1 cellular context compared by ENCODE assay signal in the genomic region with DNA sequence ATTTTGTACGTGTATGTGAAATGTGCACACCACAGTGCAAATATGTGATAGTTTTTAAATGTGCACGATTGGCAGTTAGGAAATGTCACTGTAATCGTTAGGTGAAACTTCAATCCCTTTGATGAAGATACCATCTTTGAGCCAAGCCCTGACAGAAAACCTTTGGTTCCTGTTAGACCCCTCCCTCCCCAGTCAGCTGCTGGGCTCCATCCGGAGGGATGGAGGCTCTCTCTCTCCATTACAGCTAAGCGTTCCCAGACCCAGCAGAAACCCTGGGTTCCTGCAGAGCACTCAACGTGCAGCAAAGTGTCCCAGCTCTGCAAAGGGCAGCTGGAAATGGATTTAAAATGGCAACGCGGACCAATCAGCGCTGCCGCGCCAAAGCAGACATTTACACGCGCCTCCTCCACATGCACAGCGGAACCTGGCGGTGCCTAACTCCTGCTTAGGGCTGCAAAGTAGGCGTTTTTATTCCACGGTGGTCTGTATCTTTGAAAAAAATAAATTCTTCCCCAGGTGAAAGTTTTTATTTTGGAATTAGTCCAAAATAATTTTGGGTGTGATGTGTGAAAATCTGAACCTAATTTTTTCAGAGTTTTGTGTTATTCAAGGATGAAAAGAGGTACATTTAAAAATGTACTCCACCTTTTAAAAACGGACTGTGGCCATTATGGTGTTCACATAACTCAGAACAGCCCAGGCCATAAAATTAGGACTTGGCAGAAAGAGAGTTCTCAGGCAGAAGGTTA.
A peak's percentile ranks its signal among the peaks of the same experiment; 100 is the strongest.
TF ChIP-seq lines count a peak whose summit lies in the region.

No MANE protein-coding gene starts in this region.

TF ChIP-seq in HepG2, 621 proteins besides CTCF, POLR2A, EP300 and RAD21 (continued from another document and continues in another):
- TF ChIP-seq, protein P1, sequence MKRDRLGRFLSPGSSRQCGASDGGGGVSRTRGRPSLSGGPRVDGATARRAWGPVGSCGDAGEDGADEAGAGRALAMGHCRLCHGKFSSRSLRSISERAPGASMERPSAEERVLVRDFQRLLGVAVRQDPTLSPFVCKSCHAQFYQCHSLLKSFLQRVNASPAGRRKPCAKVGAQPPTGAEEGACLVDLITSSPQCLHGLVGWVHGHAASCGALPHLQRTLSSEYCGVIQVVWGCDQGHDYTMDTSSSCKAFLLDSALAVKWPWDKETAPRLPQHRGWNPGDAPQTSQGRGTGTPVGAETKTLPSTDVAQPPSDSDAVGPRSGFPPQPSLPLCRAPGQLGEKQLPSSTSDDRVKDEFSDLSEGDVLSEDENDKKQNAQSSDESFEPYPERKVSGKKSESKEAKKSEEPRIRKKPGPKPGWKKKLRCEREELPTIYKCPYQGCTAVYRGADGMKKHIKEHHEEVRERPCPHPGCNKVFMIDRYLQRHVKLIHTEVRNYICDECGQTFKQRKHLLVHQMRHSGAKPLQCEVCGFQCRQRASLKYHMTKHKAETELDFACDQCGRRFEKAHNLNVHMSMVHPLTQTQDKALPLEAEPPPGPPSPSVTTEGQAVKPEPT (CRISPR knock-in tag; IDR thresholded peaks at IDR 0.05; ENCODE audit: low read depth), result peak; percentile 82; the same call in 1 of the 2 replicates
- no peak; the same call in 1 of the 2 replicates for TF ChIP-seq ZC3H13 (CRISPR knock-in tag; IDR thresholded peaks at IDR 0.05)
- TF ChIP-seq ZNF510 (CRISPR knock-in tag; IDR thresholded peaks at IDR 0.05; ENCODE audit: low read depth), result no peak
- TF ChIP-seq ZNF768 (CRISPR knock-in tag; IDR thresholded peaks at IDR 0.05), result peak; percentile 64; the same call in 1 of the 2 replicates
- TF ChIP-seq, protein P2, sequence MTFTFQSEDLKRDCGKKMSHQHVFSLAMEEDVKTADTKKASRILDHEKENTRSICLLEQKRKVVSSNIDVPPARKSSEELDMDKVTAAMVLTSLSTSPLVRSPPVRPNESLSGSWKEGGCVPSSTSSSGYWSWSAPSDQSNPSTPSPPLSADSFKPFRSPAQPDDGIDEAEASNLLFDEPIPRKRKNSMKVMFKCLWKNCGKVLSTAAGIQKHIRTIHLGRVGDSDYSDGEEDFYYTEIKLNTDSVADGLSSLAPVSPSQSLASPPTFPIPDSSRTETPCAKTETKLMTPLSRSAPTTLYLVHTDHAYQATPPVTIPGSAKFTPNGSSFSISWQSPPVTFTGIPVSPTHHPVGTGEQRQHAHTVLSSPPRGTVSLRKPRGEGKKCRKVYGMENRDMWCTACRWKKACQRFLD (CRISPR knock-in tag; IDR thresholded peaks at IDR 0.05; ENCODE audit: borderline replicate concordance), result no peak
- no peak for TF ChIP-seq ZNF607 (CRISPR knock-in tag; IDR thresholded peaks at IDR 0.05; ENCODE audit: borderline replicate concordance)
- TF ChIP-seq RBM22 (optimal IDR thresholded peaks at IDR 0.05; ENCODE audit: low read length), result peak; percentile 70
- TF ChIP-seq, protein P3, sequence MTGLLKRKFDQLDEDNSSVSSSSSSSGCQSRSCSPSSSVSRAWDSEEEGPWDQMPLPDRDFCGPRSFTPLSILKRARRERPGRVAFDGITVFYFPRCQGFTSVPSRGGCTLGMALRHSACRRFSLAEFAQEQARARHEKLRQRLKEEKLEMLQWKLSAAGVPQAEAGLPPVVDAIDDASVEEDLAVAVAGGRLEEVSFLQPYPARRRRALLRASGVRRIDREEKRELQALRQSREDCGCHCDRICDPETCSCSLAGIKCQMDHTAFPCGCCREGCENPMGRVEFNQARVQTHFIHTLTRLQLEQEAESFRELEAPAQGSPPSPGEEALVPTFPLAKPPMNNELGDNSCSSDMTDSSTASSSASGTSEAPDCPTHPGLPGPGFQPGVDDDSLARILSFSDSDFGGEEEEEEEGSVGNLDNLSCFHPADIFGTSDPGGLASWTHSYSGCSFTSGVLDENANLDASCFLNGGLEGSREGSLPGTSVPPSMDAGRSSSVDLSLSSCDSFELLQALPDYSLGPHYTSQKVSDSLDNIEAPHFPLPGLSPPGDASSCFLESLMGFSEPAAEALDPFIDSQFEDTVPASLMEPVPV (CRISPR knock-in tag; IDR thresholded peaks at IDR 0.05), result no peak
- TF ChIP-seq, protein P4, sequence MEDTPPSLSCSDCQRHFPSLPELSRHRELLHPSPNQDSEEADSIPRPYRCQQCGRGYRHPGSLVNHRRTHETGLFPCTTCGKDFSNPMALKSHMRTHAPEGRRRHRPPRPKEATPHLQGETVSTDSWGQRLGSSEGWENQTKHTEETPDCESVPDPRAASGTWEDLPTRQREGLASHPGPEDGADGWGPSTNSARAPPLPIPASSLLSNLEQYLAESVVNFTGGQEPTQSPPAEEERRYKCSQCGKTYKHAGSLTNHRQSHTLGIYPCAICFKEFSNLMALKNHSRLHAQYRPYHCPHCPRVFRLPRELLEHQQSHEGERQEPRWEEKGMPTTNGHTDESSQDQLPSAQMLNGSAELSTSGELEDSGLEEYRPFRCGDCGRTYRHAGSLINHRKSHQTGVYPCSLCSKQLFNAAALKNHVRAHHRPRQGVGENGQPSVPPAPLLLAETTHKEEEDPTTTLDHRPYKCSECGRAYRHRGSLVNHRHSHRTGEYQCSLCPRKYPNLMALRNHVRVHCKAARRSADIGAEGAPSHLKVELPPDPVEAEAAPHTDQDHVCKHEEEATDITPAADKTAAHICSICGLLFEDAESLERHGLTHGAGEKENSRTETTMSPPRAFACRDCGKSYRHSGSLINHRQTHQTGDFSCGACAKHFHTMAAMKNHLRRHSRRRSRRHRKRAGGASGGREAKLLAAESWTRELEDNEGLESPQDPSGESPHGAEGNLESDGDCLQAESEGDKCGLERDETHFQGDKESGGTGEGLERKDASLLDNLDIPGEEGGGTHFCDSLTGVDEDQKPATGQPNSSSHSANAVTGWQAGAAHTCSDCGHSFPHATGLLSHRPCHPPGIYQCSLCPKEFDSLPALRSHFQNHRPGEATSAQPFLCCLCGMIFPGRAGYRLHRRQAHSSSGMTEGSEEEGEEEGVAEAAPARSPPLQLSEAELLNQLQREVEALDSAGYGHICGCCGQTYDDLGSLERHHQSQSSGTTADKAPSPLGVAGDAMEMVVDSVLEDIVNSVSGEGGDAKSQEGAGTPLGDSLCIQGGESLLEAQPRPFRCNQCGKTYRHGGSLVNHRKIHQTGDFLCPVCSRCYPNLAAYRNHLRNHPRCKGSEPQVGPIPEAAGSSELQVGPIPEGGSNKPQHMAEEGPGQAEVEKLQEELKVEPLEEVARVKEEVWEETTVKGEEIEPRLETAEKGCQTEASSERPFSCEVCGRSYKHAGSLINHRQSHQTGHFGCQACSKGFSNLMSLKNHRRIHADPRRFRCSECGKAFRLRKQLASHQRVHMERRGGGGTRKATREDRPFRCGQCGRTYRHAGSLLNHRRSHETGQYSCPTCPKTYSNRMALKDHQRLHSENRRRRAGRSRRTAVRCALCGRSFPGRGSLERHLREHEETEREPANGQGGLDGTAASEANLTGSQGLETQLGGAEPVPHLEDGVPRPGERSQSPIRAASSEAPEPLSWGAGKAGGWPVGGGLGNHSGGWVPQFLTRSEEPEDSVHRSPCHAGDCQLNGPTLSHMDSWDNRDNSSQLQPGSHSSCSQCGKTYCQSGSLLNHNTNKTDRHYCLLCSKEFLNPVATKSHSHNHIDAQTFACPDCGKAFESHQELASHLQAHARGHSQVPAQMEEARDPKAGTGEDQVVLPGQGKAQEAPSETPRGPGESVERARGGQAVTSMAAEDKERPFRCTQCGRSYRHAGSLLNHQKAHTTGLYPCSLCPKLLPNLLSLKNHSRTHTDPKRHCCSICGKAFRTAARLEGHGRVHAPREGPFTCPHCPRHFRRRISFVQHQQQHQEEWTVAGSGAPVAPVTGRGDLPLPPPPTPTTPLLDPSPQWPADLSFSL (CRISPR knock-in tag; IDR thresholded peaks at IDR 0.05), result no peak
- TF ChIP-seq NBN (conservative IDR thresholded peaks at IDR 0.05), result no peak
- no peak for TF ChIP-seq NFKBIZ (CRISPR knock-in tag; IDR thresholded peaks at IDR 0.05)
- TF ChIP-seq, protein P5, sequence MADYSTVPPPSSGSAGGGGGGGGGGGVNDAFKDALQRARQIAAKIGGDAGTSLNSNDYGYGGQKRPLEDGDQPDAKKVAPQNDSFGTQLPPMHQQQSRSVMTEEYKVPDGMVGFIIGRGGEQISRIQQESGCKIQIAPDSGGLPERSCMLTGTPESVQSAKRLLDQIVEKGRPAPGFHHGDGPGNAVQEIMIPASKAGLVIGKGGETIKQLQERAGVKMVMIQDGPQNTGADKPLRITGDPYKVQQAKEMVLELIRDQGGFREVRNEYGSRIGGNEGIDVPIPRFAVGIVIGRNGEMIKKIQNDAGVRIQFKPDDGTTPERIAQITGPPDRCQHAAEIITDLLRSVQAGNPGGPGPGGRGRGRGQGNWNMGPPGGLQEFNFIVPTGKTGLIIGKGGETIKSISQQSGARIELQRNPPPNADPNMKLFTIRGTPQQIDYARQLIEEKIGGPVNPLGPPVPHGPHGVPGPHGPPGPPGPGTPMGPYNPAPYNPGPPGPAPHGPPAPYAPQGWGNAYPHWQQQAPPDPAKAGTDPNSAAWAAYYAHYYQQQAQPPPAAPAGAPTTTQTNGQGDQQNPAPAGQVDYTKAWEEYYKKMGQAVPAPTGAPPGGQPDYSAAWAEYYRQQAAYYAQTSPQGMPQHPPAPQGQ (CRISPR knock-in tag; IDR thresholded peaks at IDR 0.05; ENCODE audit: borderline replicate concordance), result no peak
- no peak for TF ChIP-seq JUND (CRISPR knock-in tag; IDR thresholded peaks at IDR 0.05)
- no peak for TF ChIP-seq ZNF780A (CRISPR knock-in tag; IDR thresholded peaks at IDR 0.05)
- TF ChIP-seq CBX1 (IDR thresholded peaks at IDR 0.05; ENCODE audit: low read depth), result no peak
- TF ChIP-seq ZNF644 (CRISPR knock-in tag; IDR thresholded peaks at IDR 0.05; ENCODE audit: low read depth), result peak; percentile 76
- TF ChIP-seq ZNF264 (CRISPR knock-in tag; IDR thresholded peaks at IDR 0.05), result 0 out of 2 replicates have a peak, but pooled peaks have one; percentile 47
- TF ChIP-seq CHD4 (IDR thresholded peaks at IDR 0.05; ENCODE audit: borderline replicate concordance, low read length), result no peak
- no peak for TF ChIP-seq ZNF17 (CRISPR knock-in tag; IDR thresholded peaks at IDR 0.05)
- no peak for TF ChIP-seq ZNF205 (CRISPR knock-in tag; IDR thresholded peaks at IDR 0.05)
- TF ChIP-seq, protein P6, sequence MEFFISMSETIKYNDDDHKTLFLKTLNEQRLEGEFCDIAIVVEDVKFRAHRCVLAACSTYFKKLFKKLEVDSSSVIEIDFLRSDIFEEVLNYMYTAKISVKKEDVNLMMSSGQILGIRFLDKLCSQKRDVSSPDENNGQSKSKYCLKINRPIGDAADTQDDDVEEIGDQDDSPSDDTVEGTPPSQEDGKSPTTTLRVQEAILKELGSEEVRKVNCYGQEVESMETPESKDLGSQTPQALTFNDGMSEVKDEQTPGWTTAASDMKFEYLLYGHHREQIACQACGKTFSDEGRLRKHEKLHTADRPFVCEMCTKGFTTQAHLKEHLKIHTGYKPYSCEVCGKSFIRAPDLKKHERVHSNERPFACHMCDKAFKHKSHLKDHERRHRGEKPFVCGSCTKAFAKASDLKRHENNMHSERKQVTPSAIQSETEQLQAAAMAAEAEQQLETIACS (CRISPR knock-in tag; IDR thresholded peaks at IDR 0.05), result no peak
- TF ChIP-seq ZNF577 (CRISPR knock-in tag; IDR thresholded peaks at IDR 0.05; ENCODE audit: borderline replicate concordance, low read depth), result no peak
- TF ChIP-seq PHB2 (IDR thresholded peaks at IDR 0.05; ENCODE audit: partially characterized antibody), result no peak
- TF ChIP-seq, protein P7, sequence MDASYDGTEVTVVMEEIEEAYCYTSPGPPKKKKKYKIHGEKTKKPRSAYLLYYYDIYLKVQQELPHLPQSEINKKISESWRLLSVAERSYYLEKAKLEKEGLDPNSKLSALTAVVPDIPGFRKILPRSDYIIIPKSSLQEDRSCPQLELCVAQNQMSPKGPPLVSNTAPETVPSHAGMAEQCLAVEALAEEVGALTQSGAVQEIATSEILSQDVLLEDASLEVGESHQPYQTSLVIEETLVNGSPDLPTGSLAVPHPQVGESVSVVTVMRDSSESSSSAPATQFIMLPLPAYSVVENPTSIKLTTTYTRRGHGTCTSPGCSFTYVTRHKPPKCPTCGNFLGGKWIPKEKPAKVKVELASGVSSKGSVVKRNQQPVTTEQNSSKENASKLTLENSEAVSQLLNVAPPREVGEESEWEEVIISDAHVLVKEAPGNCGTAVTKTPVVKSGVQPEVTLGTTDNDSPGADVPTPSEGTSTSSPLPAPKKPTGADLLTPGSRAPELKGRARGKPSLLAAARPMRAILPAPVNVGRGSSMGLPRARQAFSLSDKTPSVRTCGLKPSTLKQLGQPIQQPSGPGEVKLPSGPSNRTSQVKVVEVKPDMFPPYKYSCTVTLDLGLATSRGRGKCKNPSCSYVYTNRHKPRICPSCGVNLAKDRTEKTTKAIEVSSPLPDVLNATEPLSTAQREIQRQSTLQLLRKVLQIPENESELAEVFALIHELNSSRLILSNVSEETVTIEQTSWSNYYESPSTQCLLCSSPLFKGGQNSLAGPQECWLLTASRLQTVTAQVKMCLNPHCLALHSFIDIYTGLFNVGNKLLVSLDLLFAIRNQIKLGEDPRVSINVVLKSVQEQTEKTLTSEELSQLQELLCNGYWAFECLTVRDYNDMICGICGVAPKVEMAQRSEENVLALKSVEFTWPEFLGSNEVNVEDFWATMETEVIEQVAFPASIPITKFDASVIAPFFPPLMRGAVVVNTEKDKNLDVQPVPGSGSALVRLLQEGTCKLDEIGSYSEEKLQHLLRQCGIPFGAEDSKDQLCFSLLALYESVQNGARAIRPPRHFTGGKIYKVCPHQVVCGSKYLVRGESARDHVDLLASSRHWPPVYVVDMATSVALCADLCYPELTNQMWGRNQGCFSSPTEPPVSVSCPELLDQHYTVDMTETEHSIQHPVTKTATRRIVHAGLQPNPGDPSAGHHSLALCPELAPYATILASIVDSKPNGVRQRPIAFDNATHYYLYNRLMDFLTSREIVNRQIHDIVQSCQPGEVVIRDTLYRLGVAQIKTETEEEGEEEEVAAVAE (CRISPR knock-in tag; IDR thresholded peaks at IDR 0.05; ENCODE audit: borderline replicate concordance), result no peak
- TF ChIP-seq ZNF460 (CRISPR knock-in tag; IDR thresholded peaks at IDR 0.05; ENCODE audit: borderline replicate concordance), result no peak
- TF ChIP-seq EED (CRISPR knock-in tag; IDR thresholded peaks at IDR 0.05), result no peak
- TF ChIP-seq FOXK2 (IDR thresholded peaks at IDR 0.05), result no peak
- peak; percentile 35; the same call in 1 of the 2 replicates for TF ChIP-seq DMAP1 (CRISPR knock-in tag; IDR thresholded peaks at IDR 0.05)
- TF ChIP-seq ZNF549 (CRISPR knock-in tag; IDR thresholded peaks at IDR 0.05), result no peak
- peak; percentile 83 for TF ChIP-seq KMT2A (CRISPR knock-in tag; IDR thresholded peaks at IDR 0.05)
- TF ChIP-seq, protein P8, sequence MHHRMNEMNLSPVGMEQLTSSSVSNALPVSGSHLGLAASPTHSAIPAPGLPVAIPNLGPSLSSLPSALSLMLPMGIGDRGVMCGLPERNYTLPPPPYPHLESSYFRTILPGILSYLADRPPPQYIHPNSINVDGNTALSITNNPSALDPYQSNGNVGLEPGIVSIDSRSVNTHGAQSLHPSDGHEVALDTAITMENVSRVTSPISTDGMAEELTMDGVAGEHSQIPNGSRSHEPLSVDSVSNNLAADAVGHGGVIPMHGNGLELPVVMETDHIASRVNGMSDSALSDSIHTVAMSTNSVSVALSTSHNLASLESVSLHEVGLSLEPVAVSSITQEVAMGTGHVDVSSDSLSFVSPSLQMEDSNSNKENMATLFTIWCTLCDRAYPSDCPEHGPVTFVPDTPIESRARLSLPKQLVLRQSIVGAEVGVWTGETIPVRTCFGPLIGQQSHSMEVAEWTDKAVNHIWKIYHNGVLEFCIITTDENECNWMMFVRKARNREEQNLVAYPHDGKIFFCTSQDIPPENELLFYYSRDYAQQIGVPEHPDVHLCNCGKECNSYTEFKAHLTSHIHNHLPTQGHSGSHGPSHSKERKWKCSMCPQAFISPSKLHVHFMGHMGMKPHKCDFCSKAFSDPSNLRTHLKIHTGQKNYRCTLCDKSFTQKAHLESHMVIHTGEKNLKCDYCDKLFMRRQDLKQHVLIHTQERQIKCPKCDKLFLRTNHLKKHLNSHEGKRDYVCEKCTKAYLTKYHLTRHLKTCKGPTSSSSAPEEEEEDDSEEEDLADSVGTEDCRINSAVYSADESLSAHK (CRISPR knock-in tag; IDR thresholded peaks at IDR 0.05; ENCODE audit: borderline replicate concordance), result no peak
